ENCODE assay signal across 16 cellular contexts in genomic region chr16:18796377-18796776, GRCh38. TPM values are rescaled to one million over a fixed set of nuclear protein-coding genes. Genes with fewer than 3 reads are reported as not detected.
DNase-seq lines count a peak whose midpoint lies in the region; ATAC-seq and TF ChIP-seq lines count a peak whose summit lies in the region.
"Had no signal": no experiment of that assay in that cellular context is flagged by ENCODE, and none has a peak within 500 bp of the region (broad histone marks: within the 10 kb centered on the region; RNA-seq: fewer than 3 reads in every experiment).

No MANE protein-coding gene starts in this region.

- H3K36me3 ChIP-seq in OCI-LY7 (ENCODE audit: insufficient read depth, low read length) = peaks cover 97% of the 10 kb centered on the region

- H3K4me1 ChIP-seq in OCI-LY7 (ENCODE audit: insufficient read depth, low read length, poor library complexity, severe bottlenecking) = peaks cover 25% of the 10 kb centered on the region

- H3K9me3 ChIP-seq in OCI-LY7 (ENCODE audit: low read length) = no peaks in the 10 kb centered on the region
- H3K9me3 ChIP-seq: BLaER1 treated with 17β-estradiol and CSF1 and Interleukin-3, amounts not matched to agents 10 nM and 100 nM; SJSA1 had no signal

- H3K4me3 ChIP-seq in OCI-LY7 (ENCODE audit: low read depth, low read length, poor library complexity, severe bottlenecking) = no peak overlapping the region
- H3K4me3 ChIP-seq: BLaER1 treated with 17β-estradiol and CSF1 and Interleukin-3, amounts not matched to agents 10 nM and 100 nM; SJSA1 had no signal

- BruUV-seq in OCI-LY7 (replicated peaks; lab: Mats Ljungman, UMichigan) = TSS peak; percentile 0

- H3K4me1 Mint-ChIP-seq in activated T-cell treated with anti-CD3 and anti-CD28 coated beads, Interleukin-2, amount 50 U/mL, for 72 hours (ENCODE audit: low read depth) = peaks cover 57% of the 10 kb centered on the region
- peaks cover 21% of the 10 kb centered on the region for H3K4me1 Mint-ChIP-seq in progenitor cell of endocrine pancreas (ENCODE audit: low read depth)

- in situ Hi-C loops in GM13976 (cut with MboI; ENCODE audit: low sequenced_read_pairs, unreplicated experiment) = no loop called here

- no peaks in the 10 kb centered on the region for H3K9me2 ChIP-seq in OCI-LY7 (ENCODE audit: insufficient read depth, low read length)

- no peak overlapping the region for H3K4me2 ChIP-seq in OCI-LY7 (ENCODE audit: low read length)
- H3K4me2 ChIP-seq: BLaER1 treated with 17β-estradiol and CSF1 and Interleukin-3, amounts not matched to agents 10 nM and 100 nM had no signal

- TF ChIP-seq CTCF in OCI-LY7 (conservative IDR thresholded peaks at IDR 0.05; ENCODE audit: low read length) (no peak), progenitor cell of endocrine pancreas (IDR thresholded peaks at IDR 0.05; ENCODE audit: unreplicated experiment) (no peak), GM13976 (IDR thresholded peaks at IDR 0.05; ENCODE audit: borderline replicate concordance, control extremely low read depth, extremely low read depth, insufficient read depth, missing control alignments) (no peak)

- CTCF ChIA-PET in OCI-LY7 (lab: Charles Lee; ENCODE audit: unreplicated experiment) = no interaction called here

- DNase-seq in activated T-cell treated with anti-CD3 and anti-CD28 coated beads, Interleukin-2, amount 50 U/mL, for 72 hours = no peak
- DNase-seq in activated T-cell treated with anti-CD3 and anti-CD28 coated beads for 4 hours (no peak), OCI-LY7 (ENCODE audit: low spot score) (no peak), amniotic epithelial cell (ENCODE audit: low read depth) (peak; percentile 29), progenitor cell of endocrine pancreas (ENCODE audit: low spot score, unreplicated experiment) (no peak), NCI-H1417 (lab: John Stamatoyannopoulos, UW) (no peak), GM13976 (ENCODE audit: low spot score) (no peak)
- DNase-seq: CD8-positive, alpha-beta memory T cell; H9; NCI-H1436; NCI-H2029; NCI-H345; NCI-H524 treated with DMSO at 0.1 percent for 48 hours had no signal

- peak overlapping the region; percentile 38 for H3K27ac Mint-ChIP-seq in activated T-cell treated with anti-CD3 and anti-CD28 coated beads, Interleukin-2, amount 50 U/mL, for 72 hours
- H3K27ac Mint-ChIP-seq in progenitor cell of endocrine pancreas = peak overlapping the region; percentile 20
- H3K27ac Mint-ChIP-seq: H9 had no signal

- H4K20me1 ChIP-seq in OCI-LY7 (ENCODE audit: insufficient read depth, low read length) = peaks cover 48% of the 10 kb centered on the region

- H3K27me3 Mint-ChIP-seq in activated T-cell treated with anti-CD3 and anti-CD28 coated beads, Interleukin-2, amount 50 U/mL, for 72 hours (ENCODE audit: low read depth) = no peaks in the 10 kb centered on the region
- no peaks in the 10 kb centered on the region for H3K27me3 Mint-ChIP-seq in progenitor cell of endocrine pancreas

- peaks cover 11 to 47% of the 10 kb centered on the region in 2 donors for H3K36me3 Mint-ChIP-seq in activated T-cell treated with anti-CD3 and anti-CD28 coated beads, Interleukin-2, amount 50 U/mL, for 72 hours (ENCODE audit: insufficient read depth in 2 of 2)
- H3K36me3 Mint-ChIP-seq in progenitor cell of endocrine pancreas (ENCODE audit: insufficient read depth) = peaks cover 23% of the 10 kb centered on the region

- no peak for ATAC-seq in activated T-cell treated with anti-CD3 and anti-CD28 coated beads, Interleukin-2, amount 50 U/mL, for 72 hours (replicated peaks in 1 of 2)
- ATAC-seq in GM21786 (IDR thresholded peaks at IDR 0.05; ENCODE audit: unreplicated experiment) = no peak

- H2AFZ ChIP-seq in OCI-LY7 (ENCODE audit: low read length) = no peak overlapping the region

- no peak overlapping the region for H3K27ac ChIP-seq in OCI-LY7 (ENCODE audit: low read depth, low read length, poor library complexity, severe bottlenecking)
- H3K27ac ChIP-seq: BLaER1 treated with 17β-estradiol and CSF1 and Interleukin-3, amounts not matched to agents 10 nM and 100 nM; SJSA1 had no signal

- H3K4me3 Mint-ChIP-seq in activated T-cell treated with anti-CD3 and anti-CD28 coated beads, Interleukin-2, amount 50 U/mL, for 72 hours = no peak overlapping the region
- no peak overlapping the region for H3K4me3 Mint-ChIP-seq in progenitor cell of endocrine pancreas (ENCODE audit: low read depth)
- H3K4me3 Mint-ChIP-seq: H9 had no signal

- H3K79me2 ChIP-seq in OCI-LY7 (ENCODE audit: insufficient read depth, low read depth, low read length) = peaks cover 78% of the 10 kb centered on the region

- no peaks in the 10 kb centered on the region for H3K9me3 Mint-ChIP-seq in activated T-cell treated with anti-CD3 and anti-CD28 coated beads, Interleukin-2, amount 50 U/mL, for 72 hours
- H3K9me3 Mint-ChIP-seq in progenitor cell of endocrine pancreas (ENCODE audit: low read depth) = no peaks in the 10 kb centered on the region
- H3K9me3 Mint-ChIP-seq: CD8-positive, alpha-beta memory T cell; H9 had no signal

- POLR2A ChIA-PET in OCI-LY7 (lab: Charles Lee) = no interaction called here

- intact Hi-C loops in OCI-LY7 (cut with micrococcal nuclease; ENCODE audit: unreplicated experiment) = no loop called here

RNA-seq across cellular contexts. Expression of gene ARL6IP1, which starts 5.0 kb away (rescaled TPM):
- total RNA-seq in activated T-cell treated with anti-CD3 and anti-CD28 coated beads, Interleukin-2, amount 50 U/mL, for 72 hours = 100 to 1,000 TPM; 164 to 169 TPM
- total RNA-seq in OCI-LY7 (2014; rRNA removed; shearing (Covaris generic)) = 322 and 349 TPM in 2 replicates
- total RNA-seq in OCI-LY7 (2022) (224 and 233 TPM in 2 replicates), progenitor cell of endocrine pancreas (176 and 179 TPM in 2 replicates)

RNA-seq across cellular contexts. Expression of gene RPS15A, which starts 6.2 kb away (rescaled TPM):
- 1,000 to 10,000 TPM; 2,952 to 3,046 TPM for total RNA-seq in activated T-cell treated with anti-CD3 and anti-CD28 coated beads, Interleukin-2, amount 50 U/mL, for 72 hours
- total RNA-seq in OCI-LY7 (2014; rRNA removed; shearing (Covaris generic)) = 2,355 and 2,645 TPM in 2 replicates
- 1,902 and 2,030 TPM in 2 replicates for total RNA-seq in OCI-LY7 (2022)
- 1,546 and 1,550 TPM in 2 replicates for total RNA-seq in progenitor cell of endocrine pancreas
